ENCODE assay signal across 21 cellular contexts in the genomic region with DNA sequence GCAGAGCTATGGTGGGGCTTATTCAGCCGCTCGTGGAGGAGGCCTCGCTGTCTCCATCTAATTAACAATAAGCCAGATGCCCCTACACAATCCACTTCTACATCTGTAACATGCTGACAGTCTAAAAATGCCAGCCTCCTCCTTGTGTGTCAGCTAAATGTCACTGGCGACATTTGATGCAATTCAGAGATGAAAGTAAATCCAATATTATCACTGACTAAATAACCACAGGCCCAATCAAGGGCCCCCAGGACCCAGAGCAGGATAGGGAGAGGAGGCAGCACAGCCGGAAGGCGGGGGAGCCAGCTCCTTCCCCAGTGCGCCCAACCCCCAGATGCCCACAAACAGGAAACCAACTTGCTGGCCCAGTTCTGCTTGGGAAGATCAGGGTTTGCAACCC.
"Had no signal": no experiment of that assay in that cellular context is flagged by ENCODE, and none has a peak within 500 bp of the region (broad histone marks: within the 10 kb centered on the region; RNA-seq: fewer than 3 reads in every experiment).

No MANE protein-coding gene starts in this region.

- H3K4me3 Mint-ChIP-seq: activated CD8-positive, alpha-beta memory T cell treated with anti-CD3 and anti-CD28 coated beads, Interleukin-2, amount 10 ng/mL, durations not matched to agents 7 days and 5 days; activated naive CD4-positive, alpha-beta T cell treated with anti-CD3 and anti-CD28 coated beads, Interleukin-2, amount 50 U/mL, for 24 hours; endodermal cell; mesothelial cell of epicardium; neural crest cell; T-helper 17 cell had no signal

- DNase-seq: activated CD4-positive, alpha-beta T cell treated with anti-CD3 and anti-CD28 coated beads, Interleukin-2, amount 50 U/mL, for 4 hours; activated CD8-positive, alpha-beta memory T cell treated with anti-CD3 and anti-CD28 coated beads, Interleukin-2, amount 10 ng/mL, durations not matched to agents 7 days and 5 days; activated effector memory CD4-positive, alpha-beta T cell treated with Interleukin-2 at 50 U/mL for 16 hours; activated T-cell treated with anti-CD3 and anti-CD28 coated beads, Interleukin-2, amount 50 U/mL, for 1 hour; amniotic stem cell; dorsolateral prefrontal cortex; endodermal cell; gastrocnemius medialis; left colon; lower lobe of right lung; ovary; sigmoid colon; spleen; stimulated activated CD4-positive, alpha-beta T cell treated with anti-CD3 and anti-CD28 coated beads, Interleukin-1b, Interleukin-23, amount 100 ng/mL, for 48 hours; T-helper 17 cell; thyroid gland; uterus had no signal

- H3K9me3 Mint-ChIP-seq: activated naive CD4-positive, alpha-beta T cell treated with anti-CD3 and anti-CD28 coated beads, Interleukin-2, amount 50 U/mL, for 24 hours; mesothelial cell of epicardium; neural crest cell had no signal

- H3K36me3 Mint-ChIP-seq: activated CD8-positive, alpha-beta memory T cell treated with anti-CD3 and anti-CD28 coated beads, Interleukin-2, amount 10 ng/mL, durations not matched to agents 7 days and 5 days; activated naive CD4-positive, alpha-beta T cell treated with anti-CD3 and anti-CD28 coated beads, Interleukin-2, amount 50 U/mL, for 24 hours; mesothelial cell of epicardium had no signal

- H3K27ac Mint-ChIP-seq: activated CD8-positive, alpha-beta memory T cell treated with anti-CD3 and anti-CD28 coated beads, Interleukin-2, amount 10 ng/mL, durations not matched to agents 7 days and 5 days; activated naive CD4-positive, alpha-beta T cell treated with anti-CD3 and anti-CD28 coated beads, Interleukin-2, amount 50 U/mL, for 24 hours; endodermal cell; mesothelial cell of epicardium; T-helper 17 cell had no signal

- ATAC-seq: activated CD4-positive, CD25-positive, alpha-beta regulatory T cell treated with anti-CD3 and anti-CD28 coated beads, Interleukin-2, amount 50 U/mL, for 24 hours; activated CD8-positive, alpha-beta memory T cell treated with anti-CD3 and anti-CD28 coated beads, Interleukin-2, amount 10 ng/mL, durations not matched to agents 7 days and 5 days; gastrocnemius medialis; left colon; lower lobe of right lung; T-helper 17 cell had no signal

- H3K4me1 Mint-ChIP-seq: activated naive CD4-positive, alpha-beta T cell treated with anti-CD3 and anti-CD28 coated beads, Interleukin-2, amount 50 U/mL, for 24 hours; mesothelial cell of epicardium; neural crest cell had no signal
